ENCODE assay signal across 18 cellular contexts in genomic region chr3:116836286-116836685, GRCh38.
"Had no signal": no experiment of that assay in that cellular context is flagged by ENCODE, and none has a peak within 500 bp of the region (broad histone marks: within the 10 kb centered on the region; RNA-seq: fewer than 3 reads in every experiment).

No MANE protein-coding gene starts in this region.

- DNase-seq: activated B cell treated with CpG ODN at 0.5 μM for 24 hours; activated CD4-positive, alpha-beta T cell treated with anti-CD3 and anti-CD28 coated beads for 48 hours; activated CD8-positive, alpha-beta memory T cell treated with anti-CD3 and anti-CD28 coated beads, Interleukin-2, amount 50 U/mL, for 4 hours; activated CD8-positive, alpha-beta T cell treated with anti-CD3 and anti-CD28 coated beads, Interleukin-2, amount 10 ng/mL, durations not matched to agents 7 days and 5 days; activated gamma-delta T cell treated with Interleukin-2 at 50 U/mL for 16 hours; activated T-cell treated with anti-CD3 and anti-CD28 coated beads, Interleukin-2, amount 50 U/mL, for 72 hours; amniotic stem cell; endodermal cell; erythroblast; psoas muscle; stimulated activated CD4-positive, alpha-beta T cell treated with anti-CD3 and anti-CD28 coated beads, Interleukin-12 subunit alpha, Interleukin-12 subunit beta, amount 100 ng/mL, for 4 hours; SW 1271; thyroid gland had no signal

- H3K36me3 ChIP-seq: breast epithelium, thyroid gland had no signal

- H3K9me3 Mint-ChIP-seq: activated B cell treated with CpG ODN at 0.5 μM for 24 hours, endodermal cell, neural crest cell had no signal

- H3K27me3 Mint-ChIP-seq: activated naive CD8-positive, alpha-beta T cell had no signal

- H3K4me1 ChIP-seq: breast epithelium, psoas muscle, thyroid gland had no signal

- H3K4me3 Mint-ChIP-seq: activated B cell treated with CpG ODN at 0.5 μM for 24 hours; activated CD8-positive, alpha-beta T cell treated with anti-CD3 and anti-CD28 coated beads, Interleukin-2, amount 10 ng/mL, durations not matched to agents 7 days and 5 days; activated naive CD8-positive, alpha-beta T cell; activated T-cell treated with anti-CD3 and anti-CD28 coated beads, Interleukin-2, amount 50 U/mL, for 72 hours; endodermal cell; neural crest cell; stimulated activated effector memory CD8-positive, alpha-beta T cell treated with anti-CD3 and anti-CD28 coated beads, Interleukin-12 subunit alpha, Interleukin-12 subunit beta, amount 100 ng/mL, for 72 hours had no signal

- H3K4me3 ChIP-seq: breast epithelium, psoas muscle, thyroid gland had no signal

- H3K9me3 ChIP-seq: breast epithelium, psoas muscle, thyroid gland had no signal

- H3K27me3 ChIP-seq: breast epithelium, thyroid gland had no signal

- ATAC-seq: activated CD8-positive, alpha-beta T cell treated with anti-CD3 and anti-CD28 coated beads, Interleukin-2, amount 10 ng/mL, durations not matched to agents 7 days and 5 days; activated T-cell treated with anti-CD3 and anti-CD28 coated beads, Interleukin-2, amount 50 U/mL, for 72 hours; psoas muscle; sciatic nerve; stimulated activated effector memory CD8-positive, alpha-beta T cell treated with anti-CD3 and anti-CD28 coated beads, Interleukin-12 subunit alpha, Interleukin-12 subunit beta, amount 100 ng/mL, for 72 hours had no signal

- H3K36me3 Mint-ChIP-seq: activated naive CD8-positive, alpha-beta T cell; stimulated activated effector memory CD8-positive, alpha-beta T cell treated with anti-CD3 and anti-CD28 coated beads, Interleukin-12 subunit alpha, Interleukin-12 subunit beta, amount 100 ng/mL, for 72 hours had no signal

- H3K4me1 Mint-ChIP-seq: activated B cell treated with CpG ODN at 0.5 μM for 24 hours; stimulated activated effector memory CD8-positive, alpha-beta T cell treated with anti-CD3 and anti-CD28 coated beads, Interleukin-12 subunit alpha, Interleukin-12 subunit beta, amount 100 ng/mL, for 72 hours had no signal

- H3K27ac ChIP-seq: breast epithelium, psoas muscle, thyroid gland had no signal

- H3K27ac Mint-ChIP-seq: activated B cell treated with CpG ODN at 0.5 μM for 24 hours; activated CD8-positive, alpha-beta T cell treated with anti-CD3 and anti-CD28 coated beads, Interleukin-2, amount 10 ng/mL, durations not matched to agents 7 days and 5 days; activated naive CD8-positive, alpha-beta T cell; activated T-cell treated with anti-CD3 and anti-CD28 coated beads, Interleukin-2, amount 50 U/mL, for 72 hours; endodermal cell; stimulated activated effector memory CD8-positive, alpha-beta T cell treated with anti-CD3 and anti-CD28 coated beads, Interleukin-12 subunit alpha, Interleukin-12 subunit beta, amount 100 ng/mL, for 72 hours had no signal
